In genomic region chr14:101812071-101812470, GRCh38 we compare ENCODE assay signal across 11 cellular contexts. TPM values are rescaled to one million over a fixed set of nuclear protein-coding genes. Genes with fewer than 3 reads are reported as not detected.
DNase-seq lines count a peak whose midpoint lies in the region; ATAC-seq and TF ChIP-seq lines count a peak whose summit lies in the region.
"Had no signal": no experiment of that assay in that cellular context is flagged by ENCODE, and none has a peak within 500 bp of the region (broad histone marks: within the 10 kb centered on the region; RNA-seq: fewer than 3 reads in every experiment).

No MANE protein-coding gene starts in this region.

- WGBS in hepatocyte (ENCODE audit: low lambda C conversion rate, missing lambda C conversion rate) = 88% methylated on average over 11 of the region's 11 CpGs

- peaks cover 44% of the 10 kb centered on the region for H4K20me1 ChIP-seq in hepatocyte (ENCODE audit: insufficient read depth, poor library complexity, severe bottlenecking)

- H3K27me3 Mint-ChIP-seq in activated CD4-positive, alpha-beta T cell treated with anti-CD3 and anti-CD28 coated beads, Interleukin-2, amount 10 ng/mL, durations not matched to agents 24 days and 14 days = no peaks in the 10 kb centered on the region
- no peaks in the 10 kb centered on the region for H3K27me3 Mint-ChIP-seq in activated CD4-positive, alpha-beta memory T cell treated with anti-CD3 and anti-CD28 coated beads for 36 hours
- no peaks in the 10 kb centered on the region for H3K27me3 Mint-ChIP-seq in stimulated activated naive B cell treated with anti-CD40 and anti-IgM and Interleukin-4, amounts not matched to agents 10 μg/mL and 1 μg/mL and 100 μg/mL, for 72 hours

- H3K4me1 ChIP-seq in hepatocyte (ENCODE audit: insufficient read depth) = peaks cover 18% of the 10 kb centered on the region

- peaks cover 33% of the 10 kb centered on the region for H3K36me3 Mint-ChIP-seq in activated CD4-positive, alpha-beta T cell treated with anti-CD3 and anti-CD28 coated beads, Interleukin-2, amount 10 ng/mL, durations not matched to agents 24 days and 14 days (ENCODE audit: low read depth)
- peaks cover 49% of the 10 kb centered on the region for H3K36me3 Mint-ChIP-seq in activated CD4-positive, alpha-beta memory T cell treated with anti-CD3 and anti-CD28 coated beads for 36 hours
- peaks cover 22 to 52% of the 10 kb centered on the region in 2 donors for H3K36me3 Mint-ChIP-seq in stimulated activated naive B cell treated with anti-CD40 and anti-IgM and Interleukin-4, amounts not matched to agents 10 μg/mL and 1 μg/mL and 100 μg/mL, for 72 hours

- no peak overlapping the region for H3K4me3 ChIP-seq in hepatocyte
- H3K4me3 ChIP-seq: SJCRH30 had no signal

- peak overlapping the region; percentile 77 for H3K4me2 ChIP-seq in hepatocyte

- intact Hi-C loops in activated CD4-positive, alpha-beta T cell treated with anti-CD3 and anti-CD28 coated beads, Interleukin-2, amount 10 ng/mL, durations not matched to agents 24 days and 14 days (cut with micrococcal nuclease) = no loop called here
- intact Hi-C loops in activated CD4-positive, alpha-beta memory T cell treated with anti-CD3 and anti-CD28 coated beads for 36 hours (cut with micrococcal nuclease) = loop anchor here (10.0 kb wide), 1 partner anchor 1437 kb away; the partner anchor contains the start of gene WDR25

- H3K9me3 Mint-ChIP-seq in activated CD4-positive, alpha-beta T cell treated with anti-CD3 and anti-CD28 coated beads, Interleukin-2, amount 10 ng/mL, durations not matched to agents 24 days and 14 days = no peaks in the 10 kb centered on the region
- no peaks in the 10 kb centered on the region for H3K9me3 Mint-ChIP-seq in activated CD4-positive, alpha-beta memory T cell treated with anti-CD3 and anti-CD28 coated beads for 36 hours
- H3K9me3 Mint-ChIP-seq in stimulated activated naive B cell treated with anti-CD40 and anti-IgM and Interleukin-4, amounts not matched to agents 10 μg/mL and 1 μg/mL and 100 μg/mL, for 72 hours = no peaks in the 10 kb centered on the region

- no peaks in the 10 kb centered on the region for H3K9me3 ChIP-seq in hepatocyte (ENCODE audit: low read depth)
- H3K9me3 ChIP-seq: SJCRH30, thoracic aorta had no signal

- DNase-seq in activated CD4-positive, alpha-beta T cell treated with anti-CD3 and anti-CD28 coated beads, Interleukin-2, amount 10 ng/mL, durations not matched to agents 24 days and 14 days = peak; percentile 75
- DNase-seq in activated CD4-positive, alpha-beta T cell treated with anti-CD3 and anti-CD28 coated beads for 4 hours = no peak
- peak; percentile 45 for DNase-seq in activated CD4-positive, alpha-beta memory T cell treated with anti-CD3 and anti-CD28 coated beads for 36 hours
- DNase-seq in hepatocyte (ENCODE audit: low spot score) (no peak), NCI-H526 treated with DMSO at 0.1 percent for 48 hours (lab: John Stamatoyannopoulos, UW) (no peak), hypothalamus (lab: John Stamatoyannopoulos, UW) (no peak), HuH-7.5 (ENCODE audit: low spot score) (no peak)
- DNase-seq in stimulated activated naive B cell treated with anti-CD40 and anti-IgM and Interleukin-4, amounts not matched to agents 10 μg/mL and 1 μg/mL and 100 μg/mL, for 72 hours = no peak
- DNase-seq: ACHN, SJCRH30 had no signal

- no peaks in the 10 kb centered on the region for H3K36me3 ChIP-seq in hepatocyte (replicated peaks; ENCODE audit: insufficient read depth, low read depth)
- H3K36me3 ChIP-seq: thoracic aorta had no signal

- H3K27me3 ChIP-seq in hepatocyte = no peaks in the 10 kb centered on the region
- H3K27me3 ChIP-seq: SJCRH30 had no signal

- H3K4me1 Mint-ChIP-seq in activated CD4-positive, alpha-beta T cell treated with anti-CD3 and anti-CD28 coated beads, Interleukin-2, amount 10 ng/mL, durations not matched to agents 24 days and 14 days = peaks cover 60% of the 10 kb centered on the region
- H3K4me1 Mint-ChIP-seq in activated CD4-positive, alpha-beta memory T cell treated with anti-CD3 and anti-CD28 coated beads for 36 hours (ENCODE audit: low read depth) = peaks cover 68% of the 10 kb centered on the region
- H3K4me1 Mint-ChIP-seq in stimulated activated naive B cell treated with anti-CD40 and anti-IgM and Interleukin-4, amounts not matched to agents 10 μg/mL and 1 μg/mL and 100 μg/mL, for 72 hours = peaks cover 44 to 57% of the 10 kb centered on the region in 2 donors

- peak overlapping the region; percentile 84 for H3K4me3 Mint-ChIP-seq in activated CD4-positive, alpha-beta T cell treated with anti-CD3 and anti-CD28 coated beads, Interleukin-2, amount 10 ng/mL, durations not matched to agents 24 days and 14 days
- peak overlapping the region; percentile 86 for H3K4me3 Mint-ChIP-seq in activated CD4-positive, alpha-beta memory T cell treated with anti-CD3 and anti-CD28 coated beads for 36 hours
- H3K4me3 Mint-ChIP-seq in stimulated activated naive B cell treated with anti-CD40 and anti-IgM and Interleukin-4, amounts not matched to agents 10 μg/mL and 1 μg/mL and 100 μg/mL, for 72 hours = peak overlapping the region; percentile 74 to 76

- H3K27ac ChIP-seq in hepatocyte = no peak overlapping the region
- H3K27ac ChIP-seq: SJCRH30 had no signal

- H3K9me2 ChIP-seq in hepatocyte (replicated peaks; ENCODE audit: insufficient read depth) = no peaks in the 10 kb centered on the region

- ATAC-seq in stimulated activated naive B cell treated with anti-CD40 and anti-IgM and Interleukin-4, amounts not matched to agents 10 μg/mL and 1 μg/mL and 100 μg/mL, for 72 hours (replicated peaks) = no peak

- H2AFZ ChIP-seq in hepatocyte = no peak overlapping the region

- POLR2A ChIA-PET in activated CD4-positive, alpha-beta memory T cell treated with anti-CD3 and anti-CD28 coated beads for 36 hours (lab: Charles Lee) = interaction anchor here (4.7 to 7.8 kb wide), 2 partner anchors 8 to 13 kb away, joined by 68 to 229 read pairs; no protein-coding TSS in a partner anchor

- CTCF ChIA-PET in activated CD4-positive, alpha-beta memory T cell treated with anti-CD3 and anti-CD28 coated beads for 36 hours (lab: Charles Lee) = interaction anchor here (7.5 kb wide), 1 partner anchor 13 kb away, joined by 59 read pairs; no protein-coding TSS in a partner anchor

- peak overlapping the region; percentile 83 for H3K27ac Mint-ChIP-seq in activated CD4-positive, alpha-beta T cell treated with anti-CD3 and anti-CD28 coated beads, Interleukin-2, amount 10 ng/mL, durations not matched to agents 24 days and 14 days
- peak overlapping the region; percentile 98 for H3K27ac Mint-ChIP-seq in activated CD4-positive, alpha-beta memory T cell treated with anti-CD3 and anti-CD28 coated beads for 36 hours
- peak overlapping the region; percentile 80 for H3K27ac Mint-ChIP-seq in stimulated activated naive B cell treated with anti-CD40 and anti-IgM and Interleukin-4, amounts not matched to agents 10 μg/mL and 1 μg/mL and 100 μg/mL, for 72 hours

- H3K79me2 ChIP-seq in hepatocyte = peaks cover 67% of the 10 kb centered on the region

- no peak for TF ChIP-seq CTCF in hepatocyte (IDR thresholded peaks at IDR 0.05; ENCODE audit: poor library complexity)

RNA-seq across cellular contexts. Expression of gene PPP2R5C, which starts 50.6 kb away (rescaled TPM):
- total RNA-seq in activated CD4-positive, alpha-beta T cell treated with anti-CD3 and anti-CD28 coated beads, Interleukin-2, amount 10 ng/mL, durations not matched to agents 24 days and 14 days = 160 and 181 TPM in 2 replicates
- total RNA-seq in activated CD4-positive, alpha-beta memory T cell treated with anti-CD3 and anti-CD28 coated beads for 36 hours = 100 to 1,000 TPM; 252 to 268 TPM
- 69.0 and 78.0 TPM in 2 replicates for total RNA-seq in hepatocyte
- polyA plus RNA-seq in hepatocyte = 46.8 and 47.4 TPM in 2 replicates

Comparison
In these comparisons a context has a peak if more than half of its experiments do, and no peak if none do; other contexts are left out.
1. DNase-seq: peak in activated CD4-positive, alpha-beta T cell treated with anti-CD3 and anti-CD28 coated beads, Interleukin-2, amount 10 ng/mL, durations not matched to agents 24 days and 14 days (single experiment) and activated CD4-positive, alpha-beta memory T cell treated with anti-CD3 and anti-CD28 coated beads for 36 hours (single experiment); none in activated CD4-positive, alpha-beta T cell treated with anti-CD3 and anti-CD28 coated beads for 4 hours (0 of 2), hepatocyte (single experiment), stimulated activated naive B cell treated with anti-CD40 and anti-IgM and Interleukin-4, amounts not matched to agents 10 μg/mL and 1 μg/mL and 100 μg/mL, for 72 hours (single experiment), NCI-H526 treated with DMSO at 0.1 percent for 48 hours (single experiment), hypothalamus (0 of 51) and HuH-7.5 (single experiment).
2. Peak in every context shown above with its lines, with median percentiles within 50 percentile points of each other: H3K27ac Mint-ChIP-seq and H3K4me3 Mint-ChIP-seq.